14 cellular contexts compared by ENCODE assay signal in the genomic region with DNA sequence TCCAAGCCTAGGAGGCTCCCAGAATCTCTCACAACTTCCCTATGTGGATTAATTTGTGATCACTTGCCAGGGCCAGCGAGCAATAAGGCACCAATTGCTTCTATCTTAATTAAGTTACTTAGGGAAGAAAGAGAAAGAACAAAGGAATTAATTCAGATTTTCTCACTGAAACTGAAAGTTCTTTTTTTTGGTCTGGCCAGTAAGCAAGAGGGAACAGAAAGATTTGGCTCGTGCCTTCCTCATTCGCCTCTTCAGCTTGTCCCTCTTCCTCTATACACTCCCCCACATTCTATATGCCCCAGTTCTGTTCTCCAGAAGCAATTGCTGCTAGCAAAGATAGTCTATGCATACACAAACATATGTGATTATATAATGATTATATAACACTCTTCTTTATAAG. TPM values are rescaled to one million over a fixed set of nuclear protein-coding genes. Genes with fewer than 3 reads are reported as not detected.
DNase-seq lines count a peak whose midpoint lies in the region; ATAC-seq lines count a peak whose summit lies in the region.
"Had no signal": no experiment of that assay in that cellular context is flagged by ENCODE, and none has a peak within 500 bp of the region (broad histone marks: within the 10 kb centered on the region; RNA-seq: fewer than 3 reads in every experiment).

No MANE protein-coding gene starts in this region.

- peaks cover 2% of the 10 kb centered on the region for H3K27me3 Mint-ChIP-seq in activated CD4-positive, alpha-beta T cell treated with anti-CD3 and anti-CD28 coated beads, Interleukin-2, amount 10 ng/mL, durations not matched to agents 7 days and 5 days

- H3K9me3 Mint-ChIP-seq in activated CD4-positive, alpha-beta T cell treated with anti-CD3 and anti-CD28 coated beads, Interleukin-2, amount 10 ng/mL, durations not matched to agents 7 days and 5 days, result no peaks in the 10 kb centered on the region

- peak overlapping the region in 1 of 5 donors; percentile 32 for H3K4me3 ChIP-seq in subcutaneous abdominal adipose tissue (ENCODE audit: low read depth in 1 of 5, low read length in 5 of 5)
- H3K4me3 ChIP-seq: esophagus squamous epithelium, MG63, Peyer's patch had no signal

- no peak overlapping the region for H3K4me3 Mint-ChIP-seq in activated CD4-positive, alpha-beta T cell treated with anti-CD3 and anti-CD28 coated beads, Interleukin-2, amount 10 ng/mL, durations not matched to agents 7 days and 5 days

- POLR2A ChIA-PET in activated CD4-positive, alpha-beta T cell treated with anti-CD3 and anti-CD28 coated beads, Interleukin-2, amount 10 ng/mL, durations not matched to agents 7 days and 5 days (lab: Charles Lee), result no interaction called here

- peak overlapping the region; percentile 12 for H3K27ac Mint-ChIP-seq in activated CD4-positive, alpha-beta T cell treated with anti-CD3 and anti-CD28 coated beads, Interleukin-2, amount 10 ng/mL, durations not matched to agents 7 days and 5 days

- peak overlapping the region in 3 of 5 donors; percentile 14 to 71 (median 19) for H3K9ac ChIP-seq in subcutaneous abdominal adipose tissue (ENCODE audit: low read length in 5 of 5)

- no peak for DNase-seq in activated CD4-positive, alpha-beta T cell treated with anti-CD3 and anti-CD28 coated beads, Interleukin-2, amount 10 ng/mL, durations not matched to agents 7 days and 5 days
- DNase-seq in activated CD4-positive, alpha-beta T cell treated with anti-CD3 and anti-CD28 coated beads, Interleukin-2, amount 50 U/mL, for 48 hours, result no peak
- DNase-seq in SKM-1 treated with dmso at 0.1 percent for 144 hours (lab: John Stamatoyannopoulos, UW; ENCODE audit: unreplicated experiment) (peak; percentile 47), NCI-H1092 (lab: John Stamatoyannopoulos, UW) (no peak), NCI-H82 treated with DMSO at 0.1 percent for 48 hours (lab: John Stamatoyannopoulos, UW; ENCODE audit: unreplicated experiment) (no peak)
- DNase-seq: activated CD4-positive, alpha-beta T cell treated with anti-CD3 and anti-CD28 coated beads for 4 hours; esophagus squamous epithelium; left colon; MG63; Peyer's patch had no signal

- peaks cover 31% of the 10 kb centered on the region for H3K4me1 Mint-ChIP-seq in activated CD4-positive, alpha-beta T cell treated with anti-CD3 and anti-CD28 coated beads, Interleukin-2, amount 10 ng/mL, durations not matched to agents 7 days and 5 days

- no peak overlapping the region for H3K27ac ChIP-seq in subcutaneous abdominal adipose tissue (ENCODE audit: low read depth, low read length)
- H3K27ac ChIP-seq: 22Rv1 had no signal

- H3K4me1 ChIP-seq in subcutaneous abdominal adipose tissue (ENCODE audit: control insufficient read depth in 5 of 5, insufficient read depth in 5 of 5, low read length in 5 of 5), result peaks cover 0 to 19% (median 8%) of the 10 kb centered on the region in 5 donors

- CTCF ChIA-PET in activated CD4-positive, alpha-beta T cell treated with anti-CD3 and anti-CD28 coated beads, Interleukin-2, amount 10 ng/mL, durations not matched to agents 7 days and 5 days (lab: Charles Lee), result interaction anchor here (0.7 to 2.1 kb wide), 3 partner anchors 21 to 30 kb away, joined by 3 to 8 read pairs (median 5); no protein-coding TSS in a partner anchor

- H3K36me3 Mint-ChIP-seq in activated CD4-positive, alpha-beta T cell treated with anti-CD3 and anti-CD28 coated beads, Interleukin-2, amount 10 ng/mL, durations not matched to agents 7 days and 5 days (ENCODE audit: low read depth), result peaks cover 3% of the 10 kb centered on the region

- H3K27me3 ChIP-seq in subcutaneous abdominal adipose tissue (ENCODE audit: control insufficient read depth in 5 of 5, insufficient read depth in 4 of 5, low read length in 5 of 5), result no peaks in the 10 kb centered on the region
- H3K27me3 ChIP-seq: esophagus squamous epithelium, MG63, Peyer's patch had no signal

- H3K36me3 ChIP-seq in subcutaneous abdominal adipose tissue (ENCODE audit: control insufficient read depth in 5 of 5, insufficient read depth in 5 of 5, low read length in 5 of 5), result no peaks in the 10 kb centered on the region
- H3K36me3 ChIP-seq: MG63, Peyer's patch had no signal

- peak; percentile 73 for ATAC-seq in HG03103 (IDR thresholded peaks at IDR 0.05; ENCODE audit: low read depth, unreplicated experiment)
- ATAC-seq in HG03378 (IDR thresholded peaks at IDR 0.05; ENCODE audit: unreplicated experiment), result no peak
- ATAC-seq: left colon had no signal

- no peaks in the 10 kb centered on the region for H3K9me3 ChIP-seq in subcutaneous abdominal adipose tissue (ENCODE audit: control insufficient read depth in 5 of 5, low read length in 5 of 5)
- H3K9me3 ChIP-seq: esophagus squamous epithelium, MG63, Peyer's patch had no signal

RNA-seq across cellular contexts. Expression of a gene that starts 34.0 kb away (rescaled TPM):
- total RNA-seq in activated CD4-positive, alpha-beta T cell treated with anti-CD3 and anti-CD28 coated beads, Interleukin-2, amount 10 ng/mL, durations not matched to agents 7 days and 5 days, result 10 to 100 TPM; 12.6 to 13.1 TPM
